ENCODE assay signal across 8 cellular contexts in genomic region chr11:110712643-110713468, GRCh38. TPM values are rescaled to one million over a fixed set of nuclear protein-coding genes. Genes with fewer than 3 reads are reported as not detected.
DNase-seq lines count a peak whose midpoint lies in the region; ATAC-seq and TF ChIP-seq lines count a peak whose summit lies in the region.

No MANE protein-coding gene starts in this region.

- no peaks in the 10 kb centered on the region for H3K9me3 Mint-ChIP-seq in endodermal cell

- no peak overlapping the region for H3K9ac ChIP-seq in SK-N-MC (ENCODE audit: insufficient read length)
- no peak overlapping the region for H3K9ac ChIP-seq in endodermal cell (ENCODE audit: extremely low read depth, low read length, poor library complexity, severe bottlenecking)

- peak; percentile 2 for DNase-seq in stimulated activated CD8-positive, alpha-beta memory T cell treated with anti-CD3 and anti-CD28 coated beads, Interleukin-12 subunit alpha, Interleukin-12 subunit beta, amount 100 ng/mL, for 4 hours (ENCODE audit: low read depth)
- DNase-seq in stimulated activated CD8-positive, alpha-beta memory T cell treated with anti-CD3 and anti-CD28 coated beads, Interleukin-4, amount 100 ng/mL, for 48 hours = no peak
- DNase-seq in SK-N-MC (ENCODE audit: low read depth, low spot score) = no peak
- DNase-seq in endodermal cell = no peak
- peak; percentile 76 for DNase-seq in mesenteric fat pad (ENCODE audit: low spot score)
- no peak for DNase-seq in thoracic aorta (ENCODE audit: low spot score)
- no peak for DNase-seq in GDM1 (lab: John Stamatoyannopoulos, UW)

- H3K9me3 ChIP-seq in SK-N-MC (ENCODE audit: low read depth, low read length) (no peaks in the 10 kb centered on the region), endodermal cell (ENCODE audit: control insufficient read depth, low read length) (no peaks in the 10 kb centered on the region), thoracic aorta (no peaks in the 10 kb centered on the region)

- H3K27ac ChIP-seq in SK-N-MC = no peak overlapping the region
- no peak overlapping the region for H3K27ac ChIP-seq in endodermal cell (ENCODE audit: low read depth, low read length)
- H3K27ac ChIP-seq in thoracic aorta = no peak overlapping the region

- peaks cover 58% of the 10 kb centered on the region for H3K27me3 Mint-ChIP-seq in endodermal cell (ENCODE audit: insufficient read depth)

- H3K4me3 ChIP-seq in SK-N-MC (peak overlapping the region; percentile 86), endodermal cell (ENCODE audit: low read length) (peak overlapping the region; percentile 82), thoracic aorta (peak overlapping the region; percentile 81)

- H3K4me1 Mint-ChIP-seq in endodermal cell = peaks cover 8% of the 10 kb centered on the region

- TF ChIP-seq CTCF in endodermal cell (conservative IDR thresholded peaks at IDR 0.05) = no peak
- TF ChIP-seq CTCF in thoracic aorta (IDR thresholded peaks at IDR 0.05) = no peak

- H3K4me1 ChIP-seq in endodermal cell (ENCODE audit: control insufficient read depth, insufficient read depth, low read length) (peaks cover 6% of the 10 kb centered on the region), thoracic aorta (ENCODE audit: control insufficient read depth in 1 of 2, low read depth in 2 of 2) (peaks cover 0 to 23% of the 10 kb centered on the region in 2 donors)

- H3K4me3 Mint-ChIP-seq in endodermal cell = peak overlapping the region; percentile 59

- H3K27me3 ChIP-seq in endodermal cell (ENCODE audit: control insufficient read depth, insufficient read depth, low read length, poor library complexity, severe bottlenecking) (peaks cover 91% of the 10 kb centered on the region), thoracic aorta (replicated peaks; ENCODE audit: insufficient read depth) (no peaks in the 10 kb centered on the region)

- WGBS in endodermal cell (ENCODE audit: insufficient coverage in 1 of 2, insufficient read length in 1 of 2), 2 experiments = 2 to 3% methylated on average over 40 to 52 of the region's 52 CpGs

- no peak overlapping the region for H3K27ac Mint-ChIP-seq in endodermal cell

- H3K36me3 Mint-ChIP-seq in endodermal cell (ENCODE audit: low read depth) = no peaks in the 10 kb centered on the region

- H3K36me3 ChIP-seq in SK-N-MC (ENCODE audit: insufficient read depth, low read length) = no peaks in the 10 kb centered on the region
- no peaks in the 10 kb centered on the region for H3K36me3 ChIP-seq in endodermal cell (ENCODE audit: control insufficient read depth, insufficient read depth, low read length)
- H3K36me3 ChIP-seq in thoracic aorta = no peaks in the 10 kb centered on the region

- ATAC-seq in HG03097 (IDR thresholded peaks at IDR 0.05; ENCODE audit: low FRiP score, unreplicated experiment) (peak; percentile 30), thoracic aorta (ENCODE audit: insufficient number of reproducible peaks, low FRiP score, low read depth) (no peak)

RNA-seq across cellular contexts. Expression of gene ARHGAP20, which starts 0.6 kb away (rescaled TPM):
- total RNA-seq in endodermal cell (under 1 TPM; 0.15 to 0.27 TPM), mesenteric fat pad (20.6 TPM), thoracic aorta (1 to 10 TPM; 3.5 TPM)
- 0.21 TPM for polyA plus RNA-seq in endodermal cell (2013, experiment 1 of 2)
- 0.21 TPM for polyA plus RNA-seq in endodermal cell (2013, experiment 2 of 2)

Comparison
In these comparisons a context has a peak if more than half of its experiments do, and no peak if none do; other contexts are left out.
1. DNase-seq: peak in stimulated activated CD8-positive, alpha-beta memory T cell treated with anti-CD3 and anti-CD28 coated beads, Interleukin-12 subunit alpha, Interleukin-12 subunit beta, amount 100 ng/mL, for 4 hours (single experiment) and mesenteric fat pad (single experiment); none in stimulated activated CD8-positive, alpha-beta memory T cell treated with anti-CD3 and anti-CD28 coated beads, Interleukin-4, amount 100 ng/mL, for 48 hours (single experiment), SK-N-MC (single experiment), endodermal cell (single experiment), thoracic aorta (single experiment) and GDM1 (single experiment).
2. Peak in every context shown above with its lines, with median percentiles within 50 percentile points of each other: H3K4me3 ChIP-seq.